1 cellular context compared by ENCODE assay signal in genomic region chr19:10431254-10431942, GRCh38.
TF ChIP-seq lines count a peak whose summit lies in the region.

No MANE protein-coding gene starts in this region.

TF ChIP-seq in IMR-90, 13 proteins besides CTCF, POLR2A, EP300 and RAD21:
- no peak for TF ChIP-seq SMC3 (IDR thresholded peaks at IDR 0.05; ENCODE audit: low read depth, low read length)
- no peak for TF ChIP-seq CHD1 (IDR thresholded peaks at IDR 0.05; ENCODE audit: low read depth, low read length)
- peak; percentile 76 for TF ChIP-seq RCOR1 (IDR thresholded peaks at IDR 0.05; ENCODE audit: insufficient replicate concordance, low read length)
